In genomic region chr15:72797834-72798233, GRCh38 we compare ENCODE assay signal across 18 cellular contexts. TPM values are rescaled to one million over a fixed set of nuclear protein-coding genes. Genes with fewer than 3 reads are reported as not detected.
DNase-seq lines count a peak whose midpoint lies in the region; ATAC-seq and TF ChIP-seq lines count a peak whose summit lies in the region.
"Had no signal": no experiment of that assay in that cellular context is flagged by ENCODE, and none has a peak within 500 bp of the region (broad histone marks: within the 10 kb centered on the region; RNA-seq: fewer than 3 reads in every experiment).

No MANE protein-coding gene starts in this region.

- H3K27ac ChIP-seq in CD8-positive, alpha-beta memory T cell (ENCODE audit: low read depth, low read length) = no peak overlapping the region
- H3K27ac ChIP-seq: foreskin keratinocyte, HL-60, lower lobe of right lung, Peyer's patch had no signal

- no peaks in the 10 kb centered on the region for H3K36me3 ChIP-seq in CD8-positive, alpha-beta memory T cell (ENCODE audit: insufficient read depth, low read length)
- H3K36me3 ChIP-seq: lower lobe of right lung, Peyer's patch, uterus had no signal

- TF ChIP-seq CTCF in nephron (IDR thresholded peaks at IDR 0.05; ENCODE audit: unreplicated experiment in 3 of 3) = no peak

- no peak for ATAC-seq in activated T-helper 17 cell treated with anti-CD3 and anti-CD28 coated beads, Interleukin-2, amount 50 U/mL, for 72 hours (replicated peaks)
- ATAC-seq in GM19463 (IDR thresholded peaks at IDR 0.05; ENCODE audit: unreplicated experiment) = no peak

- H3K27ac Mint-ChIP-seq in activated CD4-positive, alpha-beta T cell treated with anti-CD3 and anti-CD28 coated beads, Interleukin-2, amount 10 ng/mL, durations not matched to agents 24 days and 14 days = no peak overlapping the region
- H3K27ac Mint-ChIP-seq in CD8-positive, alpha-beta memory T cell = peak overlapping the region in 1 of 8 donors; percentile 36
- peak overlapping the region; percentile 73 for H3K27ac Mint-ChIP-seq in activated T-helper 17 cell treated with anti-CD3 and anti-CD28 coated beads, Interleukin-2, amount 50 U/mL, for 72 hours
- H3K27ac Mint-ChIP-seq in nephron = peak overlapping the region in 2 of 3 experiments; percentile 18 to 55

- no peaks in the 10 kb centered on the region for H3K9me3 ChIP-seq in CD8-positive, alpha-beta memory T cell (ENCODE audit: low read length)
- H3K9me3 ChIP-seq: lower lobe of right lung, Peyer's patch, uterus had no signal

- H3K9me3 Mint-ChIP-seq in activated CD4-positive, alpha-beta T cell treated with anti-CD3 and anti-CD28 coated beads, Interleukin-2, amount 10 ng/mL, durations not matched to agents 24 days and 14 days = no peaks in the 10 kb centered on the region
- no peaks in the 10 kb centered on the region for H3K9me3 Mint-ChIP-seq in CD8-positive, alpha-beta memory T cell
- H3K9me3 Mint-ChIP-seq in activated T-helper 17 cell treated with anti-CD3 and anti-CD28 coated beads, Interleukin-2, amount 50 U/mL, for 72 hours = no peaks in the 10 kb centered on the region
- H3K9me3 Mint-ChIP-seq in nephron = no peaks in the 10 kb centered on the region

- H3K4me1 Mint-ChIP-seq in activated CD4-positive, alpha-beta T cell treated with anti-CD3 and anti-CD28 coated beads, Interleukin-2, amount 10 ng/mL, durations not matched to agents 24 days and 14 days = peaks cover 8% of the 10 kb centered on the region
- peaks cover 10 to 16% (median 11%) of the 10 kb centered on the region in 3 donors for H3K4me1 Mint-ChIP-seq in CD8-positive, alpha-beta memory T cell
- peaks cover 5% of the 10 kb centered on the region for H3K4me1 Mint-ChIP-seq in activated T-helper 17 cell treated with anti-CD3 and anti-CD28 coated beads, Interleukin-2, amount 50 U/mL, for 72 hours
- peaks cover 34% of the 10 kb centered on the region for H3K4me1 Mint-ChIP-seq in nephron

- H3K4me3 ChIP-seq in CD8-positive, alpha-beta memory T cell (ENCODE audit: low read length) = no peak overlapping the region

- peak overlapping the region; percentile 81 for H3K4me3 Mint-ChIP-seq in activated CD4-positive, alpha-beta T cell treated with anti-CD3 and anti-CD28 coated beads, Interleukin-2, amount 10 ng/mL, durations not matched to agents 24 days and 14 days
- H3K4me3 Mint-ChIP-seq in CD8-positive, alpha-beta memory T cell = peak overlapping the region; percentile 45 to 88 (median 71)
- H3K4me3 Mint-ChIP-seq in activated T-helper 17 cell treated with anti-CD3 and anti-CD28 coated beads, Interleukin-2, amount 50 U/mL, for 72 hours = peak overlapping the region; percentile 86
- peak overlapping the region; percentile 79 to 82 (median 80) for H3K4me3 Mint-ChIP-seq in nephron

- H3K36me3 Mint-ChIP-seq in activated CD4-positive, alpha-beta T cell treated with anti-CD3 and anti-CD28 coated beads, Interleukin-2, amount 10 ng/mL, durations not matched to agents 24 days and 14 days (ENCODE audit: low read depth) = no peaks in the 10 kb centered on the region
- H3K36me3 Mint-ChIP-seq in CD8-positive, alpha-beta memory T cell = no peaks in the 10 kb centered on the region
- no peaks in the 10 kb centered on the region for H3K36me3 Mint-ChIP-seq in activated T-helper 17 cell treated with anti-CD3 and anti-CD28 coated beads, Interleukin-2, amount 50 U/mL, for 72 hours (ENCODE audit: low read depth)
- no peaks in the 10 kb centered on the region for H3K36me3 Mint-ChIP-seq in nephron (ENCODE audit: low read depth)

- CTCF ChIA-PET in CD8-positive, alpha-beta memory T cell (lab: Charles Lee) = interaction anchor here (1.0 kb wide), 1 partner anchor 284 kb away, joined by 3 read pairs; no protein-coding TSS in a partner anchor

- peaks cover 8% of the 10 kb centered on the region for H3K4me1 ChIP-seq in CD8-positive, alpha-beta memory T cell (ENCODE audit: insufficient read depth, low read length)
- H3K4me1 ChIP-seq: foreskin keratinocyte, uterus had no signal

- peaks cover 35% of the 10 kb centered on the region for H3K27me3 Mint-ChIP-seq in activated CD4-positive, alpha-beta T cell treated with anti-CD3 and anti-CD28 coated beads, Interleukin-2, amount 10 ng/mL, durations not matched to agents 24 days and 14 days
- H3K27me3 Mint-ChIP-seq in CD8-positive, alpha-beta memory T cell = peaks cover 23 to 54% of the 10 kb centered on the region in 2 donors
- no peaks in the 10 kb centered on the region for H3K27me3 Mint-ChIP-seq in activated T-helper 17 cell treated with anti-CD3 and anti-CD28 coated beads, Interleukin-2, amount 50 U/mL, for 72 hours
- peaks cover 6% of the 10 kb centered on the region for H3K27me3 Mint-ChIP-seq in nephron (ENCODE audit: low read depth)

- no peak for DNase-seq in activated CD4-positive, alpha-beta T cell treated with anti-CD3 and anti-CD28 coated beads, Interleukin-2, amount 10 ng/mL, durations not matched to agents 24 days and 14 days
- no peak for DNase-seq in activated CD4-positive, alpha-beta T cell treated with anti-CD3 and anti-CD28 coated beads for 4 hours
- DNase-seq in CD8-positive, alpha-beta memory T cell = no peak
- DNase-seq in activated gamma-delta T cell (lab: John Stamatoyannopoulos, UW) (no peak), SHP77 (lab: John Stamatoyannopoulos, UW) (no peak)
- DNase-seq: activated CD4-positive, alpha-beta T cell treated with anti-CD3 and anti-CD28 coated beads for 1 hour; foreskin keratinocyte; Karpas-422; NCI-H187; NCI-H526 treated with DMSO at 0.1 percent for 48 hours; stimulated activated naive CD4-positive, alpha-beta T cell had no signal

- H3K27me3 ChIP-seq in CD8-positive, alpha-beta memory T cell (ENCODE audit: insufficient read depth, low read length, poor library complexity, severe bottlenecking) = peaks cover 8% of the 10 kb centered on the region
- H3K27me3 ChIP-seq: Peyer's patch, uterus had no signal

- POLR2A ChIA-PET in CD8-positive, alpha-beta memory T cell (lab: Charles Lee) = no interaction called here

- intact Hi-C loops in activated CD4-positive, alpha-beta T cell treated with anti-CD3 and anti-CD28 coated beads, Interleukin-2, amount 10 ng/mL, durations not matched to agents 24 days and 14 days (cut with micrococcal nuclease) = no loop called here

RNA-seq across cellular contexts. Expression of gene ADPGK, which starts 14.3 kb away (rescaled TPM):
- 107 and 112 TPM in 2 replicates for total RNA-seq in activated CD4-positive, alpha-beta T cell treated with anti-CD3 and anti-CD28 coated beads, Interleukin-2, amount 10 ng/mL, durations not matched to agents 24 days and 14 days
- 10 to 100 TPM; 57.8 to 76.1 TPM for total RNA-seq in CD8-positive, alpha-beta memory T cell
- polyA plus RNA-seq in CD8-positive, alpha-beta memory T cell = 67.5 TPM
- total RNA-seq in activated T-helper 17 cell treated with anti-CD3 and anti-CD28 coated beads, Interleukin-2, amount 50 U/mL, for 72 hours = 100 to 1,000 TPM in 1 of 2 donors, 10 to 100 TPM in 1; 91.4 to 112 TPM
